ENCODE assay signal across 1 cellular context in genomic region chr5:96259211-96259772, GRCh38.
TF ChIP-seq lines count a peak whose summit lies in the region.

No MANE protein-coding gene starts in this region.

TF ChIP-seq in A549, 52 proteins besides CTCF, POLR2A, EP300 and RAD21 (continued from another document):
- TF ChIP-seq FOSL2 (IDR thresholded peaks at IDR 0.05): peak; percentile 52; the same call in 1 of the 2 replicates
- peak; percentile 79 for TF ChIP-seq FOSL2 (CRISPR knock-in tag; IDR thresholded peaks at IDR 0.05)
- no peak for TF ChIP-seq ESRRA (IDR thresholded peaks at IDR 0.05; ENCODE audit: borderline replicate concordance, low read length)
- TF ChIP-seq HDAC2 (IDR thresholded peaks at IDR 0.05): no peak
- no peak for TF ChIP-seq TFCP2L1 (CRISPR knock-in tag; IDR thresholded peaks at IDR 0.05)
- TF ChIP-seq HOXA7 (CRISPR knock-in tag; IDR thresholded peaks at IDR 0.05): no peak
- TF ChIP-seq KDM5A (IDR thresholded peaks at IDR 0.05): no peak
- TF ChIP-seq, protein P1, sequence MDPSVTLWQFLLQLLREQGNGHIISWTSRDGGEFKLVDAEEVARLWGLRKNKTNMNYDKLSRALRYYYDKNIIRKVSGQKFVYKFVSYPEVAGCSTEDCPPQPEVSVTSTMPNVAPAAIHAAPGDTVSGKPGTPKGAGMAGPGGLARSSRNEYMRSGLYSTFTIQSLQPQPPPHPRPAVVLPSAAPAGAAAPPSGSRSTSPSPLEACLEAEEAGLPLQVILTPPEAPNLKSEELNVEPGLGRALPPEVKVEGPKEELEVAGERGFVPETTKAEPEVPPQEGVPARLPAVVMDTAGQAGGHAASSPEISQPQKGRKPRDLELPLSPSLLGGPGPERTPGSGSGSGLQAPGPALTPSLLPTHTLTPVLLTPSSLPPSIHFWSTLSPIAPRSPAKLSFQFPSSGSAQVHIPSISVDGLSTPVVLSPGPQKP (IDR thresholded peaks at IDR 0.05; ENCODE audit: low read depth, low read length): no peak
- TF ChIP-seq RCOR1 (IDR thresholded peaks at IDR 0.05; ENCODE audit: low read depth, low read length): no peak
- no peak for TF ChIP-seq POLR2AphosphoS2 (conservative IDR thresholded peaks at IDR 0.05; ENCODE audit: low read length)
- no peak for TF ChIP-seq ATOH8 (CRISPR knock-in tag; IDR thresholded peaks at IDR 0.05; ENCODE audit: low read depth)
- TF ChIP-seq NPAS2 (CRISPR knock-in tag; IDR thresholded peaks at IDR 0.05; ENCODE audit: borderline replicate concordance): no peak
- TF ChIP-seq HMGXB4 (CRISPR knock-in tag; IDR thresholded peaks at IDR 0.05; ENCODE audit: borderline replicate concordance): no peak
- TF ChIP-seq HOXB5 (CRISPR knock-in tag; IDR thresholded peaks at IDR 0.05): no peak
- TF ChIP-seq HOXB13 (CRISPR knock-in tag; IDR thresholded peaks at IDR 0.05; ENCODE audit: low read depth): peak; percentile 50; the same call in 1 of the 2 replicates
- no peak; the same call in 1 of the 2 replicates for TF ChIP-seq GATA3 (IDR thresholded peaks at IDR 0.05; ENCODE audit: borderline replicate concordance)
- TF ChIP-seq, protein P2, sequence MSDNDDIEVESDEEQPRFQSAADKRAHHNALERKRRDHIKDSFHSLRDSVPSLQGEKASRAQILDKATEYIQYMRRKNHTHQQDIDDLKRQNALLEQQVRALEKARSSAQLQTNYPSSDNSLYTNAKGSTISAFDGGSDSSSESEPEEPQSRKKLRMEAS (IDR thresholded peaks at IDR 0.05): peak; percentile 37; the same call in 1 of the 2 replicates
- no peak for TF ChIP-seq RNF2 (IDR thresholded peaks at IDR 0.05; ENCODE audit: borderline replicate concordance, low read depth)
- TF ChIP-seq EHF (CRISPR knock-in tag; IDR thresholded peaks at IDR 0.05): no peak; the same call in 1 of the 2 replicates
- no peak for TF ChIP-seq KDM1A (IDR thresholded peaks at IDR 0.05; ENCODE audit: low read depth)
- no peak for TF ChIP-seq PHF8 (IDR thresholded peaks at IDR 0.05; ENCODE audit: borderline replicate concordance, low read depth)
- TF ChIP-seq HEYL (CRISPR knock-in tag; IDR thresholded peaks at IDR 0.05): no peak
- no peak for TF ChIP-seq ZFP36 (IDR thresholded peaks at IDR 0.05; ENCODE audit: borderline replicate concordance, partially characterized antibody)
